Comparison of ENCODE assay signal across 8 cellular contexts in genomic region chr1:45327644-45328515, GRCh38.
DNase-seq lines count a peak whose midpoint lies in the region; ATAC-seq lines count a peak whose summit lies in the region.

No MANE protein-coding gene starts in this region.

- H3K4me1 ChIP-seq in iPS-15b (ENCODE audit: control insufficient read depth, insufficient read depth, low read length), result peaks cover 10% of the 10 kb centered on the region

- no peak for ATAC-seq in GM18868 (IDR thresholded peaks at IDR 0.05; ENCODE audit: unreplicated experiment)

- no peaks in the 10 kb centered on the region for H3K9me3 ChIP-seq in iPS-15b (ENCODE audit: control insufficient read depth, insufficient read depth, low read length)

- H3K9ac ChIP-seq in iPS-15b (ENCODE audit: low read depth, low read length), result peak overlapping the region; percentile 91

- peak overlapping the region; percentile 81 for H3K4me3 ChIP-seq in iPS-15b (ENCODE audit: low read depth, low read length)

- no peaks in the 10 kb centered on the region for H3K27me3 ChIP-seq in iPS-15b (ENCODE audit: control insufficient read depth, insufficient read depth, low read length)

- peak; percentile 25 for DNase-seq in stimulated activated CD4-positive, alpha-beta T cell treated with anti-CD3 and anti-CD28 coated beads, Interleukin-15, amount 100 ng/mL, for 24 hours
- no peak for DNase-seq in stimulated activated CD4-positive, alpha-beta T cell treated with anti-CD3 and anti-CD28 coated beads, Interleukin-2, amount 100 ng/mL, for 48 hours
- DNase-seq in SHP77 (lab: John Stamatoyannopoulos, UW) (peak; percentile 30 to 35), CD1c-positive myeloid dendritic cell (ENCODE audit: extremely low spot score) (no peak), pons (ENCODE audit: low spot score) (no peak), epidermal melanocyte (ENCODE audit: insufficient read length, low spot score) (no peak)

- peaks cover 16% of the 10 kb centered on the region for H3K36me3 ChIP-seq in iPS-15b (ENCODE audit: control insufficient read depth, insufficient read depth, low read length)

Comparison
In these comparisons a context has a peak if more than half of its experiments do, and no peak if none do; other contexts are left out.
1. DNase-seq: peak in stimulated activated CD4-positive, alpha-beta T cell treated with anti-CD3 and anti-CD28 coated beads, Interleukin-15, amount 100 ng/mL, for 24 hours (single experiment) and SHP77 (2 of 2); none in stimulated activated CD4-positive, alpha-beta T cell treated with anti-CD3 and anti-CD28 coated beads, Interleukin-2, amount 100 ng/mL, for 48 hours (0 of 2), CD1c-positive myeloid dendritic cell (single experiment), pons (single experiment) and epidermal melanocyte (single experiment).